Comparison of ENCODE assay signal across 1 cellular context in the genomic region with DNA sequence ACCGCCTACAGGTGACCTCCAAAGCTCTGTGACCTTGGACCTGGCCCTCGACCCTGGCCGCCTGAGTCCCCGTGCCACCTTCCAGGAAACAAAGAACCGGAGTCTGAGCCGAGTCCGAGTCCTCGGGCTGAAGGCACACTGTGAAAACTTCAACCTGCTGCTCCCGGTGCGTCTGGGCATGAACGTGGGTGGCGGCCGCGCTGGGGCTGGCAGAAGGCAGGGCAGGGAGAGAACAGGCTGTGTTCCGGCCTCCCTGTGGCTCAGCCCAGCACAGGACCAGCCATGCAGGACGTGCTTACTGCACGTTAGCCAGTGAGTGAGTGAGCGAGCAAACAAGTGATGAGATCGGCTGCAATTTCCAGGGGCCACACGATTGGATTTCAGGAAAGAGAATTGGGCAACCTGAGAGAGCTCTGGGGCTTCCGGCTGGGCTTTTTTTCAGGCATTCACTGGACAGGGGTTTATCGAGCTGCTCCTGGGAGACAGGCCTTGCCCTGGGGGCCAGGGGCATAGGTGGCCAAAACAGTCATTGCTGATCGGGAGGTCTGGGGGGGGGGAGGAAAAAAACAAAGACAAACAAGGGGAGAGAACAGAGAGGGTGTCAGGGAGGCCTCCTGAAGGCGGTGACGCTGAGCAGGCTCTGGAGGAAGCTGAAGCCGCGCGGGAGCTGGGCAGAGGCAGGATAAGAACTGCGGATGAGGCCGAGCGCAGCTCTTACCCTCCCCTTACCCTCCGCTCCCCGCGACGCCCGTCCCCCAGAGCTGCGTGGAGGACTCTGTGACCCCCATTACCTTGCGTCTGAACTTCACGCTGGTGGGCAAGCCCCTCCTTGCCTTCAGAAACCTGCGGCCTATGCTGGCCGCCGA.
TF ChIP-seq lines count a peak whose summit lies in the region.

No MANE protein-coding gene starts in this region.

TF ChIP-seq in HepG2, 621 proteins besides CTCF, POLR2A, EP300 and RAD21 (continued from another document and continues in another):
- TF ChIP-seq ZNF770 (CRISPR knock-in tag; IDR thresholded peaks at IDR 0.05), result no peak
- no peak for TF ChIP-seq ZNF558 (CRISPR knock-in tag; IDR thresholded peaks at IDR 0.05; ENCODE audit: borderline replicate concordance)
- TF ChIP-seq KLF12 (CRISPR knock-in tag; IDR thresholded peaks at IDR 0.05; ENCODE audit: borderline replicate concordance), result no peak
- TF ChIP-seq ZNF619 (CRISPR knock-in tag; IDR thresholded peaks at IDR 0.05), result no peak
- TF ChIP-seq HNRNPLL (IDR thresholded peaks at IDR 0.05; ENCODE audit: low read depth, low read length, poor library complexity, severe bottlenecking), result no peak
- TF ChIP-seq ZNF691 (CRISPR knock-in tag; IDR thresholded peaks at IDR 0.05; ENCODE audit: borderline replicate concordance, low read depth), result no peak
- TF ChIP-seq ARID2 (CRISPR knock-in tag; IDR thresholded peaks at IDR 0.05; ENCODE audit: borderline replicate concordance), result no peak
- no peak for TF ChIP-seq ISX (CRISPR knock-in tag; conservative IDR thresholded peaks at IDR 0.05)
- no peak for TF ChIP-seq ZFP37 (CRISPR knock-in tag; IDR thresholded peaks at IDR 0.05; ENCODE audit: borderline replicate concordance)
- no peak for TF ChIP-seq SRSF4 (IDR thresholded peaks at IDR 0.05; ENCODE audit: low read depth, low read length, poor library complexity, severe bottlenecking)
- TF ChIP-seq SALL1 (CRISPR knock-in tag; IDR thresholded peaks at IDR 0.05), result peak; percentile 59
- peak; percentile 56; the same call in 1 of the 2 replicates for TF ChIP-seq MEF2D (CRISPR knock-in tag; IDR thresholded peaks at IDR 0.05)
- peak; percentile 96 for TF ChIP-seq ZNF670 (CRISPR knock-in tag; IDR thresholded peaks at IDR 0.05; ENCODE audit: borderline replicate concordance)
- TF ChIP-seq HIVEP1 (CRISPR knock-in tag; IDR thresholded peaks at IDR 0.05), result 0 out of 2 replicates have a peak, but pooled peaks have one; percentile 29
- no peak for TF ChIP-seq IRF2 (CRISPR knock-in tag; IDR thresholded peaks at IDR 0.05)
- TF ChIP-seq EZH2 (conservative IDR thresholded peaks at IDR 0.05; ENCODE audit: low read depth, low read length), result no peak
- TF ChIP-seq ZBTB20 (CRISPR knock-in tag; IDR thresholded peaks at IDR 0.05; ENCODE audit: borderline replicate concordance, low read depth), result peak; percentile 45; the same call in 1 of the 2 replicates
- peak; percentile 97 for TF ChIP-seq ZNF687 (CRISPR knock-in tag; IDR thresholded peaks at IDR 0.05)
- no peak for TF ChIP-seq PRMT3 (CRISPR knock-in tag; IDR thresholded peaks at IDR 0.05; ENCODE audit: borderline replicate concordance, low read depth)
- no peak; the same call in 1 of the 2 replicates for TF ChIP-seq NR3C1 (CRISPR knock-in tag; IDR thresholded peaks at IDR 0.05)
- no peak for TF ChIP-seq HMGA1 (CRISPR knock-in tag; conservative IDR thresholded peaks at IDR 0.05)
- TF ChIP-seq ZBTB26 (CRISPR knock-in tag; IDR thresholded peaks at IDR 0.05; ENCODE audit: borderline replicate concordance), result no peak
- no peak for TF ChIP-seq REL (CRISPR knock-in tag; conservative IDR thresholded peaks at IDR 0.05)
- no peak for TF ChIP-seq HDAC6 (IDR thresholded peaks at IDR 0.05; ENCODE audit: low read depth, low read length)
- no peak for TF ChIP-seq ZNF615 (CRISPR knock-in tag; IDR thresholded peaks at IDR 0.05; ENCODE audit: borderline replicate concordance)
- TF ChIP-seq ZEB1 (IDR thresholded peaks at IDR 0.05; ENCODE audit: insufficient replicate concordance, low read depth), result no peak
- no peak for TF ChIP-seq NONO (IDR thresholded peaks at IDR 0.05)
- 0 out of 2 replicates have a peak, but pooled peaks have one; percentile 32 for TF ChIP-seq NONO (CRISPR knock-in tag; conservative IDR thresholded peaks at IDR 0.05)
- TF ChIP-seq HIC2 (CRISPR knock-in tag; IDR thresholded peaks at IDR 0.05; ENCODE audit: low read depth), result peak; percentile 28; the same call in 1 of the 2 replicates
- 0 out of 2 replicates have a peak, but pooled peaks have one; percentile 74 for TF ChIP-seq ZNF569 (CRISPR knock-in tag; IDR thresholded peaks at IDR 0.05; ENCODE audit: borderline replicate concordance)
- no peak for TF ChIP-seq ZUFSP (CRISPR knock-in tag; IDR thresholded peaks at IDR 0.05; ENCODE audit: borderline replicate concordance)
- no peak for TF ChIP-seq CAMTA2 (CRISPR knock-in tag; IDR thresholded peaks at IDR 0.05; ENCODE audit: borderline replicate concordance)
- TF ChIP-seq, protein P1, sequence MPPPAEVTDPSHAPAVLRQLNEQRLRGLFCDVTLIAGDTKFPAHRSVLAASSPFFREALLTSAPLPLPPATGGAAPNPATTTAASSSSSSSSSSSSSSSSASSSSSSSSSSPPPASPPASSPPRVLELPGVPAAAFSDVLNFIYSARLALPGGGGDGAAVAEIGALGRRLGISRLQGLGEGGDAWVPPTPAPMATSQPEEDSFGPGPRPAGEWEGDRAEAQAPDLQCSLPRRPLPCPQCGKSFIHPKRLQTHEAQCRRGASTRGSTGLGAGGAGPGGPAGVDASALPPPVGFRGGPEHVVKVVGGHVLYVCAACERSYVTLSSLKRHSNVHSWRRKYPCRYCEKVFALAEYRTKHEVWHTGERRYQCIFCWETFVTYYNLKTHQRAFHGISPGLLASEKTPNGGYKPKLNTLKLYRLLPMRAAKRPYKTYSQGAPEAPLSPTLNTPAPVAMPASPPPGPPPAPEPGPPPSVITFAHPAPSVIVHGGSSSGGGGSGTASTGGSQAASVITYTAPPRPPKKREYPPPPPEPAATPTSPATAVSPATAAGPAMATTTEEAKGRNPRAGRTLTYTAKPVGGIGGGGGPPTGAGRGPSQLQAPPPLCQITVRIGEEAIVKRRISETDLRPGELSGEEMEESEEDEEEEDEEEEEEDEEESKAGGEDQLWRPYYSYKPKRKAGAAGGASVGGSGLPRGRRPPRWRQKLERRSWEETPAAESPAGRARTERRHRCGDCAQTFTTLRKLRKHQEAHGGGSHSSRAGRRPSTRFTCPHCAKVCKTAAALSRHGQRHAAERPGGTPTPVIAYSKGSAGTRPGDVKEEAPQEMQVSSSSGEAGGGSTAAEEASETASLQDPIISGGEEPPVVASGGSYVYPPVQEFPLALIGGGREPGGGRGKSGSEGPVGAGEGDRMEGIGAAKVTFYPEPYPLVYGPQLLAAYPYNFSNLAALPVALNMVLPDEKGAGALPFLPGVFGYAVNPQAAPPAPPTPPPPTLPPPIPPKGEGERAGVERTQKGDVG (CRISPR knock-in tag; IDR thresholded peaks at IDR 0.05; ENCODE audit: borderline replicate concordance), result no peak
- TF ChIP-seq ARHGAP35 (CRISPR knock-in tag; IDR thresholded peaks at IDR 0.05; ENCODE audit: borderline replicate concordance), result no peak
- TF ChIP-seq SNAPC2 (CRISPR knock-in tag; IDR thresholded peaks at IDR 0.05), result no peak
- peak; percentile 16; the same call in 1 of the 2 replicates for TF ChIP-seq HMG20A (CRISPR knock-in tag; IDR thresholded peaks at IDR 0.05; ENCODE audit: borderline replicate concordance)
- no peak for TF ChIP-seq GABPA (IDR thresholded peaks at IDR 0.05; ENCODE audit: low read depth, low read length)
- peak; percentile 53 for TF ChIP-seq GABPA (CRISPR knock-in tag; IDR thresholded peaks at IDR 0.05; ENCODE audit: low read depth)
- TF ChIP-seq ZNF883 (CRISPR knock-in tag; IDR thresholded peaks at IDR 0.05; ENCODE audit: not compliant biosample characterization), result peak; percentile 37
- TF ChIP-seq, protein P2, sequence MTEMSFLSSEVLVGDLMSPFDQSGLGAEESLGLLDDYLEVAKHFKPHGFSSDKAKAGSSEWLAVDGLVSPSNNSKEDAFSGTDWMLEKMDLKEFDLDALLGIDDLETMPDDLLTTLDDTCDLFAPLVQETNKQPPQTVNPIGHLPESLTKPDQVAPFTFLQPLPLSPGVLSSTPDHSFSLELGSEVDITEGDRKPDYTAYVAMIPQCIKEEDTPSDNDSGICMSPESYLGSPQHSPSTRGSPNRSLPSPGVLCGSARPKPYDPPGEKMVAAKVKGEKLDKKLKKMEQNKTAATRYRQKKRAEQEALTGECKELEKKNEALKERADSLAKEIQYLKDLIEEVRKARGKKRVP (CRISPR knock-in tag; IDR thresholded peaks at IDR 0.05), result peak in 1 of 2 experiments; percentile 91; a peak in 2 of 4 replicates
- TF ChIP-seq ZNF841 (CRISPR knock-in tag; IDR thresholded peaks at IDR 0.05; ENCODE audit: borderline replicate concordance), result no peak
- no peak for TF ChIP-seq ZNF432 (CRISPR knock-in tag; IDR thresholded peaks at IDR 0.05; ENCODE audit: borderline replicate concordance)
- 0 out of 2 replicates have a peak, but pooled peaks have one; percentile 46 for TF ChIP-seq PCBP1 (IDR thresholded peaks at IDR 0.05; ENCODE audit: borderline replicate concordance, low read depth, low read length)
- TF ChIP-seq ETV6 (CRISPR knock-in tag; conservative IDR thresholded peaks at IDR 0.05), result no peak
- TF ChIP-seq TRIM24 (CRISPR knock-in tag; IDR thresholded peaks at IDR 0.05), result peak; percentile 75
- TF ChIP-seq JUNB (CRISPR knock-in tag; IDR thresholded peaks at IDR 0.05; ENCODE audit: borderline replicate concordance), result no peak
